15 cellular contexts compared by ENCODE assay signal in the genomic region with DNA sequence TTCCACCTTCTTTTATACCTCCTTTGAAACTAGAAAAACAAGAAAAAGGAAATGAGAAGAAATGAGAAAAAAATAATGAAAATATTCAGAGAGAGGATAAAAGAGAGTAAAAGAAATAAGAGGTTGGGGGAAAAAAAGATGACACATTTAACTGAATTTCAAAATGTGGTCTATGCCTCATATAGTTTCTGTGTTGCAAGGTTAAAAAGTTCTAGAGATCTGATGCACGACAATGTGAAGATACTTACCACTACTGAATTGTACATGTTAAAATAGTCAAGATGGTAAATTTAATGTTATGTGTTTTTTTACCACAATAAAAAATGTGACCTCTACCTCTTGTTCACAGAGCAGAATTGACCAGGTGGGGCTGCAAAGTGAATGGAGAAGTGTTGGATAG.
"Had no signal": no experiment of that assay in that cellular context is flagged by ENCODE, and none has a peak within 500 bp of the region (broad histone marks: within the 10 kb centered on the region; RNA-seq: fewer than 3 reads in every experiment).

No MANE protein-coding gene starts in this region.

- H3K27me3 Mint-ChIP-seq: effector memory CD8-positive, alpha-beta T cell had no signal

- H3K27ac ChIP-seq: epithelial cell of prostate, gastrocnemius medialis, left ventricle myocardium inferior, stomach, thoracic aorta had no signal

- H3K36me3 ChIP-seq: gastrocnemius medialis, left ventricle myocardium inferior, stomach, thoracic aorta had no signal

- H3K4me3 Mint-ChIP-seq: brain; dendritic cell treated with granulocyte-macrophage colony-stimulating factor and Interleukin-4, amounts not matched to agents 40 ng/mL and 50 ng/mL, for 4 days; effector memory CD8-positive, alpha-beta T cell; memory B cell had no signal

- H3K4me3 ChIP-seq: gastrocnemius medialis, left ventricle myocardium inferior, stomach, thoracic aorta had no signal

- H3K9me3 Mint-ChIP-seq: brain; dendritic cell treated with granulocyte-macrophage colony-stimulating factor and Interleukin-4, amounts not matched to agents 40 ng/mL and 50 ng/mL, for 4 days; effector memory CD8-positive, alpha-beta T cell; memory B cell had no signal

- H3K4me1 Mint-ChIP-seq: brain, memory B cell had no signal

- H3K36me3 Mint-ChIP-seq: brain, memory B cell had no signal

- H3K27me3 ChIP-seq: gastrocnemius medialis had no signal

- H3K27ac Mint-ChIP-seq: brain; dendritic cell treated with granulocyte-macrophage colony-stimulating factor and Interleukin-4, amounts not matched to agents 40 ng/mL and 50 ng/mL, for 4 days; effector memory CD8-positive, alpha-beta T cell; memory B cell had no signal

- DNase-seq: activated effector memory CD4-positive, alpha-beta T cell treated with anti-CD3 and anti-CD28 coated beads, Interleukin-2, amount 50 U/mL, for 16 hours; cerebellar nuclear complex; effector memory CD8-positive, alpha-beta T cell; gastrocnemius medialis; kidney; left ventricle myocardium inferior; Right ventricle myocardium superior; stimulated activated CD4-positive, alpha-beta T cell treated with anti-CD3 and anti-CD28 coated beads, Interleukin-12 subunit alpha, Interleukin-12 subunit beta, amount 100 ng/mL, for 4 hours; stomach had no signal

- H3K4me1 ChIP-seq: gastrocnemius medialis, left ventricle myocardium inferior, stomach had no signal

- ATAC-seq: effector memory CD8-positive, alpha-beta T cell; gastrocnemius medialis had no signal

- H3K9me3 ChIP-seq: gastrocnemius medialis, left ventricle myocardium inferior, SK-N-SH, stomach, thoracic aorta had no signal
